In genomic region chr10:132309466-132309865, GRCh38 we compare ENCODE assay signal across 19 cellular contexts. TPM values are rescaled to one million over a fixed set of nuclear protein-coding genes. Genes with fewer than 3 reads are reported as not detected.
DNase-seq lines count a peak whose midpoint lies in the region; ATAC-seq and TF ChIP-seq lines count a peak whose summit lies in the region.
"Had no signal": no experiment of that assay in that cellular context is flagged by ENCODE, and none has a peak within 500 bp of the region (broad histone marks: within the 10 kb centered on the region; RNA-seq: fewer than 3 reads in every experiment).

No MANE protein-coding gene starts in this region.

- peaks cover 2% of the 10 kb centered on the region for H3K9me3 Mint-ChIP-seq in activated CD4-positive, alpha-beta T cell treated with anti-CD3 and anti-CD28 coated beads, Interleukin-2, amount 10 ng/mL, durations not matched to agents 7 days and 5 days
- H3K9me3 Mint-ChIP-seq in T-cell = no peaks in the 10 kb centered on the region
- H3K9me3 Mint-ChIP-seq in endodermal cell = peaks cover 28% of the 10 kb centered on the region

- H3K4me3 Mint-ChIP-seq in activated CD4-positive, alpha-beta T cell treated with anti-CD3 and anti-CD28 coated beads, Interleukin-2, amount 10 ng/mL, durations not matched to agents 7 days and 5 days = peak overlapping the region; percentile 63
- H3K4me3 Mint-ChIP-seq in T-cell (peak overlapping the region; percentile 34 to 90 (median 79)), endodermal cell (peak overlapping the region; percentile 48)

- H3K4me1 ChIP-seq in endodermal cell (ENCODE audit: control insufficient read depth, insufficient read depth, low read length) = no peaks in the 10 kb centered on the region

- H3K27ac Mint-ChIP-seq in activated CD4-positive, alpha-beta T cell treated with anti-CD3 and anti-CD28 coated beads, Interleukin-2, amount 10 ng/mL, durations not matched to agents 7 days and 5 days = no peak overlapping the region
- H3K27ac Mint-ChIP-seq in T-cell (no peak overlapping the region), endodermal cell (no peak overlapping the region)

- intact Hi-C loops in sciatic nerve (cut with DNase I) = no loop called here

- POLR2A ChIA-PET in activated CD4-positive, alpha-beta T cell treated with anti-CD3 and anti-CD28 coated beads, Interleukin-2, amount 10 ng/mL, durations not matched to agents 7 days and 5 days (lab: Charles Lee) = no interaction called here
- POLR2A ChIA-PET in T-cell (lab: Charles Lee) = no interaction called here

- H3K9me3 ChIP-seq in endodermal cell (ENCODE audit: control insufficient read depth, low read length) = peaks cover 14% of the 10 kb centered on the region
- H3K9me3 ChIP-seq: mucosa of descending colon, transverse colon had no signal

- no peaks in the 10 kb centered on the region for H3K36me3 Mint-ChIP-seq in activated CD4-positive, alpha-beta T cell treated with anti-CD3 and anti-CD28 coated beads, Interleukin-2, amount 10 ng/mL, durations not matched to agents 7 days and 5 days (ENCODE audit: low read depth)
- no peaks in the 10 kb centered on the region for H3K36me3 Mint-ChIP-seq in T-cell
- peaks cover 8% of the 10 kb centered on the region for H3K36me3 Mint-ChIP-seq in endodermal cell (ENCODE audit: low read depth)

- peaks cover 59% of the 10 kb centered on the region for H3K27me3 ChIP-seq in endodermal cell (ENCODE audit: control insufficient read depth, insufficient read depth, low read length, poor library complexity, severe bottlenecking)

- no peak overlapping the region for H3K27ac ChIP-seq in endodermal cell (ENCODE audit: low read depth, low read length)
- H3K27ac ChIP-seq: parathyroid adenoma had no signal

- WGBS in endodermal cell (ENCODE audit: insufficient coverage in 1 of 2, insufficient read length in 1 of 2), 2 experiments = 83 to 87% methylated on average over 7 to 10 of the region's 12 CpGs

- H3K4me3 ChIP-seq in endodermal cell (ENCODE audit: low read length) = no peak overlapping the region
- H3K4me3 ChIP-seq: mucosa of descending colon had no signal

- TF ChIP-seq CTCF in endodermal cell (conservative IDR thresholded peaks at IDR 0.05) = no peak

- DNase-seq in activated CD4-positive, alpha-beta T cell treated with anti-CD3 and anti-CD28 coated beads, Interleukin-2, amount 10 ng/mL, durations not matched to agents 7 days and 5 days = no peak
- DNase-seq in activated CD4-positive, alpha-beta T cell treated with anti-CD3 and anti-CD28 coated beads for 48 hours = no peak
- DNase-seq in T-cell = no peak
- DNase-seq in endodermal cell = no peak
- DNase-seq in sciatic nerve (ENCODE audit: low spot score) = peak; percentile 51
- no peak for DNase-seq in MV-4-11 (lab: John Stamatoyannopoulos, UW)
- DNase-seq: effector CD8-positive, alpha-beta T cell; GOT3; hypothalamus; Karpas-422; NCI-H1417; NK-92 treated with Interleukin-12 subunit alpha and Interleukin-12 subunit beta, amount 100 ng/mL, for 24 hours; RPMI8226; small intestine; transverse colon had no signal

- no peaks in the 10 kb centered on the region for H3K36me3 ChIP-seq in endodermal cell (ENCODE audit: control insufficient read depth, insufficient read depth, low read length)
- H3K36me3 ChIP-seq: transverse colon had no signal

- no peak overlapping the region for H3K9ac ChIP-seq in endodermal cell (ENCODE audit: extremely low read depth, low read length, poor library complexity, severe bottlenecking)
- H3K9ac ChIP-seq: parathyroid adenoma had no signal

- ATAC-seq in T-cell (replicated peaks in 1 of 4) = no peak
- no peak for ATAC-seq in sciatic nerve
- ATAC-seq in HG03025 (IDR thresholded peaks at IDR 0.05; ENCODE audit: low FRiP score, unreplicated experiment) = no peak
- no peak for ATAC-seq in GM21528 (IDR thresholded peaks at IDR 0.05; ENCODE audit: low FRiP score, unreplicated experiment)
- ATAC-seq: mucosa of descending colon had no signal

- peaks cover 15% of the 10 kb centered on the region for H3K4me1 Mint-ChIP-seq in activated CD4-positive, alpha-beta T cell treated with anti-CD3 and anti-CD28 coated beads, Interleukin-2, amount 10 ng/mL, durations not matched to agents 7 days and 5 days
- H3K4me1 Mint-ChIP-seq in T-cell = peaks cover 8 to 14% (median 13%) of the 10 kb centered on the region in 3 donors
- peaks cover 1% of the 10 kb centered on the region for H3K4me1 Mint-ChIP-seq in endodermal cell

- CTCF ChIA-PET in activated CD4-positive, alpha-beta T cell treated with anti-CD3 and anti-CD28 coated beads, Interleukin-2, amount 10 ng/mL, durations not matched to agents 7 days and 5 days (lab: Charles Lee) = no interaction called here
- CTCF ChIA-PET in T-cell (lab: Charles Lee) = no interaction called here

- peaks cover 34% of the 10 kb centered on the region for H3K27me3 Mint-ChIP-seq in activated CD4-positive, alpha-beta T cell treated with anti-CD3 and anti-CD28 coated beads, Interleukin-2, amount 10 ng/mL, durations not matched to agents 7 days and 5 days
- H3K27me3 Mint-ChIP-seq in T-cell (peaks cover 0 to 5% of the 10 kb centered on the region in 2 donors), endodermal cell (ENCODE audit: insufficient read depth) (peaks cover 73% of the 10 kb centered on the region)

RNA-seq across cellular contexts. Expression of gene STK32C, which starts 1.7 kb away (rescaled TPM):
- 10 to 100 TPM; 11.1 to 15.2 TPM for total RNA-seq in activated CD4-positive, alpha-beta T cell treated with anti-CD3 and anti-CD28 coated beads, Interleukin-2, amount 10 ng/mL, durations not matched to agents 7 days and 5 days
- total RNA-seq in T-cell (10 to 100 TPM in 3 of 5 donors, 1 to 10 TPM in 2; 5.8 to 16.4 (median 12.2) TPM), endodermal cell (1 to 10 TPM; 8.4 to 9.9 TPM), sciatic nerve (11.1 TPM)
- 20.9 TPM for polyA plus RNA-seq in endodermal cell (2013, experiment 1 of 2)
- polyA plus RNA-seq in endodermal cell (2013, experiment 2 of 2) = 18.8 TPM

RNA-seq across cellular contexts. Expression of gene LRRC27, which starts 22.5 kb away (rescaled TPM):
- total RNA-seq in activated CD4-positive, alpha-beta T cell treated with anti-CD3 and anti-CD28 coated beads, Interleukin-2, amount 10 ng/mL, durations not matched to agents 7 days and 5 days = 1 to 10 TPM; 4.4 to 6.1 TPM
- total RNA-seq in T-cell = 1 to 10 TPM; 3.1 to 7.8 (median 7.0) TPM
- 10 to 100 TPM; 10.3 to 14.6 TPM for total RNA-seq in endodermal cell
- polyA plus RNA-seq in endodermal cell (2013, experiment 1 of 2) = 12.8 TPM
- 12.3 TPM for polyA plus RNA-seq in endodermal cell (2013, experiment 2 of 2)
- 12.4 TPM for total RNA-seq in sciatic nerve
